Comparison of ENCODE assay signal across 15 cellular contexts in the genomic region with DNA sequence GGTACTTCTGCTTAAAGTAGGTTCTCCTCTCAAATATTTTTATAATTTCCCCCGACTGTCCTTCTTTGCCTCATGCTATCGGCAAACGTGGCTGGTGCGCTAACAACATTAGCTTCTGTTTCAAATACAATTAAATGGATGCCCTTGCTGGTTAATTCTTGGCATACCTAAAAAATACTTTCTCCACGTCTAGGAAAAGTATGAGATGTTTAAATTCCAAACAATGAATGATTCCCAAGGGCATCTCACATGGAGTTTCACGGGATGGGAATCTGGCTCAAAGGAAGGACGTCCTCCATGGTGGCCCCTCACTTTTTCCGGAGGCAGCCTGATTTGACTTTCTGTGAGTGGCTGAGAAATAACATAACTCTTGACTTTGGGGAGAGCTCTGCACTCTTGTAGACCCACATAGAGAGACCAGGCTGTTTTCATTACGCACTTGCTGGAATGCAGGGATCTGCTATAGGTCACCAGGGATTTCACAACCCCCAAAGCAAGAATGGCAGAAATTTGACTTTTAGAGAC.
"Had no signal": no experiment of that assay in that cellular context is flagged by ENCODE, and none has a peak within 500 bp of the region (broad histone marks: within the 10 kb centered on the region; RNA-seq: fewer than 3 reads in every experiment).

No MANE protein-coding gene starts in this region.

- H3K27ac ChIP-seq: ascending aorta, ovary, skin epidermis, transverse colon had no signal

- H3K9me3 ChIP-seq: ascending aorta, ovary, transverse colon had no signal

- H3K4me3 Mint-ChIP-seq: neural crest cell had no signal

- H3K36me3 ChIP-seq: ascending aorta, ovary, transverse colon had no signal

- DNase-seq: activated CD4-positive, CD25-positive, alpha-beta regulatory T cell treated with anti-CD3 and anti-CD28 coated beads, Interleukin-2, amount 50 U/mL, for 72 hours; activated naive CD4-positive, alpha-beta T cell; activated T-cell treated with anti-CD3 and anti-CD28 coated beads for 4 hours; hypothalamus; mesendoderm; ovary; retina; stimulated activated CD4-positive, alpha-beta T cell treated with anti-CD3 and anti-CD28 coated beads, Interleukin-4, amount 100 ng/mL, for 4 hours; stimulated activated CD8-positive, alpha-beta memory T cell treated with anti-CD3 and anti-CD28 coated beads, Interleukin-4, amount 100 ng/mL, for 48 hours; stimulated activated naive CD8-positive, alpha-beta T cell treated with anti-CD3 and anti-CD28 coated beads, Interleukin-15, Interleukin-2, amounts not matched to agents 100 U/mL and 50 U/mL, for 24 hours; transverse colon had no signal

- H3K4me1 ChIP-seq: ascending aorta, transverse colon had no signal

- H3K4me3 ChIP-seq: ascending aorta, ovary, skin epidermis, transverse colon had no signal

- ATAC-seq: esophagus mucosa; stimulated activated naive CD8-positive, alpha-beta T cell treated with anti-CD3 and anti-CD28 coated beads, Interleukin-15, Interleukin-2, amounts not matched to agents 100 U/mL and 50 U/mL, for 24 hours had no signal

- H3K27me3 ChIP-seq: ascending aorta, ovary, transverse colon had no signal
